ENCODE assay signal across 1 cellular context in genomic region chr19:55632463-55632834, GRCh38.
TF ChIP-seq lines count a peak whose summit lies in the region.

No MANE protein-coding gene starts in this region.

TF ChIP-seq in IMR-90, 13 proteins besides CTCF, POLR2A, EP300 and RAD21 (continued from another document):
- no peak for TF ChIP-seq ELK1 (IDR thresholded peaks at IDR 0.05; ENCODE audit: borderline replicate concordance, low read depth, low read length)
- no peak for TF ChIP-seq MAFK (IDR thresholded peaks at IDR 0.05; ENCODE audit: low read depth, low read length)
- peak; percentile 69 for TF ChIP-seq SMC3 (IDR thresholded peaks at IDR 0.05; ENCODE audit: low read depth, low read length)
TF ChIP-seq in IMR-90: peak in this region for 3.
